ENCODE assay signal across 8 cellular contexts in the genomic region with DNA sequence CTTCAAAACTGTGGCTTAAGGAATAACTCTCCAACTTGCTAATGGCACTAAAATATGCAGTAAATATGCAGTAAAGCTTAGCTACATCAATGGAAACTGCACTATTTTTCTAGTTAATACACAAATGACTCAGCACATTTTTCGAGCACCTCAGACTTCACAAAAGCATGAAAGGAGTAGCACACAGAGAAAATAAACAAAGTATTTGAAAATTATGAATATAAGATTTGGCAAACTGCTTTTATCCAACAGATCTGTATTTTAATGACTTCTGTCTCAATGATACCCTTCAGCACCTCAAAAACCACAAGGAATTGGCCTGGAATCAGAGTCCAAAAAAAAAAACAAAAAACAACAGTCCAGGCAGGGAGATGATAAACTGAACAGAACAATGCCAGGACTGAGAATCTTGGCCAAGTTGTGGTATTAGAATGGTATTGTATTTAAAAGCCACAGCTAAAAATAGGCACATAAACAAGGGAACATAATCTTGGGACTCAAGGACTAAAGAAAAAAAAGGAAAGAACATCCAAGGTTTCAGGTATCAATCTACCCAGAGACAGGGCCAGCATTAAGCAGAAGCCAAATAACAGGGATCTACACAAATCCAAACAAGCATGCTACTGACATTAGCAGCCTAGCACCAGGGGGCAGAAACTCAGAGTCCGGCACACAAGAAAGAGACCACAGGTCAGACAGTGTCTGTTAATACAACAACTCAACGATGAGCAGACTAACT. TPM values are rescaled to one million over a fixed set of nuclear protein-coding genes. Genes with fewer than 3 reads are reported as not detected.
DNase-seq lines count a peak whose midpoint lies in the region; ATAC-seq, FAIRE-seq and TF ChIP-seq lines count a peak whose summit lies in the region.

No MANE protein-coding gene starts in this region.

- ATAC-seq in GM23338: peak; percentile 73

- peaks cover 100% of the 10 kb centered on the region for H3K79me2 ChIP-seq in GM23338 (replicated peaks; ENCODE audit: insufficient read depth)

- H3K27ac Mint-ChIP-seq in GM23338: peak overlapping the region; percentile 68
- peak overlapping the region; percentile 81 for H3K27ac Mint-ChIP-seq in T-helper 1 cell treated with Interleukin-12 subunit alpha and Interleukin-12 subunit beta and Interleukin-4 antibody, amounts not matched to agents 30 μg/mL and 1 μg/mL, for 36 hours

- H3K9me2 ChIP-seq in GM23338 (ENCODE audit: insufficient read depth): no peaks in the 10 kb centered on the region

- H3K9me3 Mint-ChIP-seq in GM23338: no peaks in the 10 kb centered on the region
- peaks cover 10% of the 10 kb centered on the region for H3K9me3 Mint-ChIP-seq in T-helper 1 cell treated with Interleukin-12 subunit alpha and Interleukin-12 subunit beta and Interleukin-4 antibody, amounts not matched to agents 30 μg/mL and 1 μg/mL, for 36 hours

- TF ChIP-seq POLR2A in prostate gland (IDR thresholded peaks at IDR 0.05): no peak

- peak overlapping the region; percentile 24; the same call in 1 of the 2 replicates for H3K4me2 ChIP-seq in BLaER1
- H3K4me2 ChIP-seq in GM23338: peak overlapping the region; percentile 28; the same call in 1 of the 2 replicates

- TF ChIP-seq CTCF in GM23338 (conservative IDR thresholded peaks at IDR 0.05; ENCODE audit: low read depth in 2 of 2) (peak; percentile 26 to 42; a peak in 3 of 4 replicates), prostate gland (IDR thresholded peaks at IDR 0.05) (peak in 1 of 4 experiments; percentile 22)

- H3K9ac ChIP-seq in BLaER1: no peak overlapping the region

- H3K4me1 Mint-ChIP-seq in GM23338: peaks cover 42% of the 10 kb centered on the region
- H3K4me1 Mint-ChIP-seq in T-helper 1 cell treated with Interleukin-12 subunit alpha and Interleukin-12 subunit beta and Interleukin-4 antibody, amounts not matched to agents 30 μg/mL and 1 μg/mL, for 36 hours (ENCODE audit: low read depth): peaks cover 62% of the 10 kb centered on the region

- no peak overlapping the region for H2AFZ ChIP-seq in GM23338

- no peaks in the 10 kb centered on the region for H3K27me3 Mint-ChIP-seq in GM23338 (ENCODE audit: insufficient read depth, low read depth, poor library complexity)
- no peaks in the 10 kb centered on the region for H3K27me3 Mint-ChIP-seq in T-helper 1 cell treated with Interleukin-12 subunit alpha and Interleukin-12 subunit beta and Interleukin-4 antibody, amounts not matched to agents 30 μg/mL and 1 μg/mL, for 36 hours (ENCODE audit: low read depth)

- H3K4me3 ChIP-seq in BLaER1 (no peak overlapping the region), GM23338 (no peak overlapping the region), prostate gland (no peak overlapping the region)

- no peaks in the 10 kb centered on the region for H3F3A ChIP-seq in GM23338 (replicated peaks; ENCODE audit: low read depth)

- peak; percentile 42 for DNase-seq in GM23338 (ENCODE audit: low spot score)
- DNase-seq in fibroblast of peridontal ligament (ENCODE audit: extremely low read depth): peak; percentile 92
- peak; percentile 52 for DNase-seq in prostate gland (ENCODE audit: low spot score)
- no peak for DNase-seq in HTR-8/SVneo (ENCODE audit: insufficient read length, low spot score)
- no peak for DNase-seq in NCI-H1436 treated with DMSO at 0.1 percent for 48 hours (lab: John Stamatoyannopoulos, UW)
- no peak for DNase-seq in NCI-H1694 (lab: John Stamatoyannopoulos, UW)

- peaks cover 46% of the 10 kb centered on the region for H3K4me1 ChIP-seq in BLaER1
- H3K4me1 ChIP-seq in GM23338 (ENCODE audit: insufficient read depth): peaks cover 41% of the 10 kb centered on the region
- peaks cover 24% of the 10 kb centered on the region for H3K4me1 ChIP-seq in prostate gland (replicated peaks)

- peak overlapping the region; percentile 1; the same call in 1 of the 2 replicates for H3K27ac ChIP-seq in BLaER1
- H3K27ac ChIP-seq in GM23338 (ENCODE audit: low read depth): 0 out of 2 replicates have a peak overlapping the region, but pooled peaks have one; percentile 0
- peak overlapping the region; percentile 51 to 57 for H3K27ac ChIP-seq in prostate gland

- FAIRE-seq in HTR-8/SVneo (lab: Jason Lieb, UNC): no peak

- H3K9me3 ChIP-seq in BLaER1: peaks cover 8% of the 10 kb centered on the region
- H3K9me3 ChIP-seq in prostate gland: no peaks in the 10 kb centered on the region

- intact Hi-C loops in prostate gland (cut with DNase I): no loop called here

- no peak overlapping the region for H3K4me3 Mint-ChIP-seq in GM23338
- peak overlapping the region; percentile 63 for H3K4me3 Mint-ChIP-seq in T-helper 1 cell treated with Interleukin-12 subunit alpha and Interleukin-12 subunit beta and Interleukin-4 antibody, amounts not matched to agents 30 μg/mL and 1 μg/mL, for 36 hours

- H3K36me3 Mint-ChIP-seq in GM23338 (ENCODE audit: low read depth): peaks cover 12% of the 10 kb centered on the region
- H3K36me3 Mint-ChIP-seq in T-helper 1 cell treated with Interleukin-12 subunit alpha and Interleukin-12 subunit beta and Interleukin-4 antibody, amounts not matched to agents 30 μg/mL and 1 μg/mL, for 36 hours (ENCODE audit: low read depth): peaks cover 47% of the 10 kb centered on the region

- peaks cover 73% of the 10 kb centered on the region for H4K20me1 ChIP-seq in BLaER1
- H4K20me1 ChIP-seq in GM23338 (replicated peaks; ENCODE audit: insufficient read depth): peaks cover 57% of the 10 kb centered on the region

- WGBS in prostate gland: 14% methylated on average over 3 of the region's 3 CpGs

- peaks cover 80% of the 10 kb centered on the region for H3K36me3 ChIP-seq in BLaER1
- H3K36me3 ChIP-seq in GM23338 (ENCODE audit: insufficient read depth): no peaks in the 10 kb centered on the region
- H3K36me3 ChIP-seq in prostate gland: no peaks in the 10 kb centered on the region

- no peaks in the 10 kb centered on the region for H3K27me3 ChIP-seq in BLaER1
- no peaks in the 10 kb centered on the region for H3K27me3 ChIP-seq in GM23338 (ENCODE audit: insufficient read depth)
- no peaks in the 10 kb centered on the region for H3K27me3 ChIP-seq in prostate gland (replicated peaks; ENCODE audit: insufficient read depth)

TF ChIP-seq in GM23338, 12 proteins besides CTCF, POLR2A, EP300 and RAD21 (continues in another document):
- TF ChIP-seq STAT1 (IDR thresholded peaks at IDR 0.05; ENCODE audit: unreplicated experiment) (no peak), JUNB (IDR thresholded peaks at IDR 0.05; ENCODE audit: unreplicated experiment) (no peak), POLR2AphosphoS5 (IDR thresholded peaks at IDR 0.05; ENCODE audit: low read depth) (no peak), REST (IDR thresholded peaks at IDR 0.05; ENCODE audit: unreplicated experiment) (no peak), EZH2phosphoT487 (IDR thresholded peaks at IDR 0.05; ENCODE audit: unreplicated experiment) (no peak), ZNF331 (CRISPR knock-in tag; IDR thresholded peaks at IDR 0.05; ENCODE audit: low read depth) (no peak), EZH2 (IDR thresholded peaks at IDR 0.05; ENCODE audit: low read depth, unreplicated experiment) (no peak)
- TF ChIP-seq, protein P1, sequence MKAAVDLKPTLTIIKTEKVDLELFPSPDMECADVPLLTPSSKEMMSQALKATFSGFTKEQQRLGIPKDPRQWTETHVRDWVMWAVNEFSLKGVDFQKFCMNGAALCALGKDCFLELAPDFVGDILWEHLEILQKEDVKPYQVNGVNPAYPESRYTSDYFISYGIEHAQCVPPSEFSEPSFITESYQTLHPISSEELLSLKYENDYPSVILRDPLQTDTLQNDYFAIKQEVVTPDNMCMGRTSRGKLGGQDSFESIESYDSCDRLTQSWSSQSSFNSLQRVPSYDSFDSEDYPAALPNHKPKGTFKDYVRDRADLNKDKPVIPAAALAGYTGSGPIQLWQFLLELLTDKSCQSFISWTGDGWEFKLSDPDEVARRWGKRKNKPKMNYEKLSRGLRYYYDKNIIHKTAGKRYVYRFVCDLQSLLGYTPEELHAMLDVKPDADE (IDR thresholded peaks at IDR 0.05): no peak

RNA-seq across cellular contexts. Expression of gene TMEM245, which starts 21.4 kb away (rescaled TPM):
- total RNA-seq in GM23338 (2014; rRNA removed; shearing (Covaris generic)): 61.3 and 64.1 TPM in 2 replicates
- polyA plus RNA-seq in GM23338 (2016; fragmentation: Nextera tagmentation; extraction: Ambion mirVana): 14.8 and 17.3 TPM in 2 replicates
- total RNA-seq in prostate gland: 10 to 100 TPM; 57.7 to 82.1 TPM

Comparison
In these comparisons a context has a peak if more than half of its experiments do, and no peak if none do; other contexts are left out.
1. H3K27ac ChIP-seq: peak in every context shown above with its lines; median percentile 54 in prostate gland; 1 in BLaER1; 0 in GM23338.
2. DNase-seq: peak in GM23338 (single experiment), fibroblast of peridontal ligament (single experiment) and prostate gland (single experiment); none in HTR-8/SVneo (single experiment), NCI-H1436 treated with DMSO at 0.1 percent for 48 hours (single experiment) and NCI-H1694 (single experiment).